Comparison of ENCODE assay signal across 1 cellular context in the genomic region with DNA sequence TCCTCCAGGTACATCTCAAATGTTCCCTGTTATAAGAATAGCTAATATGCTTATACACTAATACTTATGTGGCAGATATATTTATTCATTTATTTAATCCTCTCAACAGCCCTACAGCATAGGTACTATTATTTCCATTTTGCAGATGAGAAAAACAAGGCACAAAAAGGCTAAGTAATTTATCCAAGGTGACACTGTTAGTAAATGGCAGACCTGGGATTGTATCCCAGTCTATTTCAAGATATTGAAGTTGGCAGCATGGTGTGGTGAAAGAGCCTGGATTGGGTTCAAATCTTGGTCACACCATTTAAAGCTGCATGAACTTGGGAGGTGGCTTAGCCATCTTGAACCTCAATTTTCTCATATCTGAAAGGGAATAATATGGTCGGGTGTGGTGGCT.
TF ChIP-seq lines count a peak whose summit lies in the region.

No MANE protein-coding gene starts in this region.

TF ChIP-seq in K562, 482 proteins besides CTCF, POLR2A, EP300 and RAD21:
- no peak for TF ChIP-seq HMGN3 (IDR thresholded peaks at IDR 0.05; ENCODE audit: borderline replicate concordance, extremely low read depth, insufficient read length, low read depth, low read length)
- no peak for TF ChIP-seq ZNF134 (CRISPR knock-in tag; conservative IDR thresholded peaks at IDR 0.05)
- peak; percentile 34; the same call in 1 of the 2 replicates for TF ChIP-seq BCOR (IDR thresholded peaks at IDR 0.05)
- TF ChIP-seq RBM25 (IDR thresholded peaks at IDR 0.05; ENCODE audit: low read depth, low read length, severe bottlenecking): peak; percentile 52
- TF ChIP-seq, protein P1, sequence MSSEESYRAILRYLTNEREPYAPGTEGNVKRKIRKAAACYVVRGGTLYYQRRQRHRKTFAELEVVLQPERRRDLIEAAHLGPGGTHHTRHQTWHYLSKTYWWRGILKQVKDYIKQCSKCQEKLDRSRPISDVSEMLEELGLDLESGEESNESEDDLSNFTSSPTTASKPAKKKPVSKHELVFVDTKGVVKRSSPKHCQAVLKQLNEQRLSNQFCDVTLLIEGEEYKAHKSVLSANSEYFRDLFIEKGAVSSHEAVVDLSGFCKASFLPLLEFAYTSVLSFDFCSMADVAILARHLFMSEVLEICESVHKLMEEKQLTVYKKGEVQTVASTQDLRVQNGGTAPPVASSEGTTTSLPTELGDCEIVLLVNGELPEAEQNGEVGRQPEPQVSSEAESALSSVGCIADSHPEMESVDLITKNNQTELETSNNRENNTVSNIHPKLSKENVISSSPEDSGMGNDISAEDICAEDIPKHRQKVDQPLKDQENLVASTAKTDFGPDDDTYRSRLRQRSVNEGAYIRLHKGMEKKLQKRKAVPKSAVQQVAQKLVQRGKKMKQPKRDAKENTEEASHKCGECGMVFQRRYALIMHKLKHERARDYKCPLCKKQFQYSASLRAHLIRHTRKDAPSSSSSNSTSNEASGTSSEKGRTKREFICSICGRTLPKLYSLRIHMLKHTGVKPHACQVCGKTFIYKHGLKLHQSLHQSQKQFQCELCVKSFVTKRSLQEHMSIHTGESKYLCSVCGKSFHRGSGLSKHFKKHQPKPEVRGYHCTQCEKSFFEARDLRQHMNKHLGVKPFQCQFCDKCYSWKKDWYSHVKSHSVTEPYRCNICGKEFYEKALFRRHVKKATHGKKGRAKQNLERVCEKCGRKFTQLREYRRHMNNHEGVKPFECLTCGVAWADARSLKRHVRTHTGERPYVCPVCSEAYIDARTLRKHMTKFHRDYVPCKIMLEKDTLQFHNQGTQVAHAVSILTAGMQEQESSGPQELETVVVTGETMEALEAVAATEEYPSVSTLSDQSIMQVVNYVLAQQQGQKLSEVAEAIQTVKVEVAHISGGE (CRISPR knock-in tag; IDR thresholded peaks at IDR 0.05): no peak
- TF ChIP-seq SNRNP70 (optimal IDR thresholded peaks at IDR 0.05; ENCODE audit: low read depth, low read length): no peak
- TF ChIP-seq, protein P2, sequence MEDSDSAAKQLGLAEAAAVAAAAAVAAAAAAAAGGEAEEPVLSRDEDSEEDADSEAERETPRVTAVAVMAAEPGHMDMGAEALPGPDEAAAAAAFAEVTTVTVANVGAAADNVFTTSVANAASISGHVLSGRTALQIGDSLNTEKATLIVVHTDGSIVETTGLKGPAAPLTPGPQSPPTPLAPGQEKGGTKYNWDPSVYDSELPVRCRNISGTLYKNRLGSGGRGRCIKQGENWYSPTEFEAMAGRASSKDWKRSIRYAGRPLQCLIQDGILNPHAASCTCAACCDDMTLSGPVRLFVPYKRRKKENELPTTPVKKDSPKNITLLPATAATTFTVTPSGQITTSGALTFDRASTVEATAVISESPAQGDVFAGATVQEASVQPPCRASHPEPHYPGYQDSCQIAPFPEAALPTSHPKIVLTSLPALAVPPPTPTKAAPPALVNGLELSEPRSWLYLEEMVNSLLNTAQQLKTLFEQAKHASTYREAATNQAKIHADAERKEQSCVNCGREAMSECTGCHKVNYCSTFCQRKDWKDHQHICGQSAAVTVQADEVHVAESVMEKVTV (CRISPR knock-in tag; IDR thresholded peaks at IDR 0.05): no peak
- TF ChIP-seq ARHGAP35 (IDR thresholded peaks at IDR 0.05; ENCODE audit: partially characterized antibody): no peak
- TF ChIP-seq, protein P3, sequence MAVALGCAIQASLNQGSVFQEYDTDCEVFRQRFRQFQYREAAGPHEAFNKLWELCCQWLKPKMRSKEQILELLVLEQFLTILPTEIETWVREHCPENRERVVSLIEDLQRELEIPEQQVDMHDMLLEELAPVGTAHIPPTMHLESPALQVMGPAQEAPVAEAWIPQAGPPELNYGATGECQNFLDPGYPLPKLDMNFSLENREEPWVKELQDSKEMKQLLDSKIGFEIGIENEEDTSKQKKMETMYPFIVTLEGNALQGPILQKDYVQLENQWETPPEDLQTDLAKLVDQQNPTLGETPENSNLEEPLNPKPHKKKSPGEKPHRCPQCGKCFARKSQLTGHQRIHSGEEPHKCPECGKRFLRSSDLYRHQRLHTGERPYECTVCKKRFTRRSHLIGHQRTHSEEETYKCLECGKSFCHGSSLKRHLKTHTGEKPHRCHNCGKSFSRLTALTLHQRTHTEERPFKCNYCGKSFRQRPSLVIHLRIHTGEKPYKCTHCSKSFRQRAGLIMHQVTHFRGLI (CRISPR knock-in tag; IDR thresholded peaks at IDR 0.05): no peak
- TF ChIP-seq, protein P4, sequence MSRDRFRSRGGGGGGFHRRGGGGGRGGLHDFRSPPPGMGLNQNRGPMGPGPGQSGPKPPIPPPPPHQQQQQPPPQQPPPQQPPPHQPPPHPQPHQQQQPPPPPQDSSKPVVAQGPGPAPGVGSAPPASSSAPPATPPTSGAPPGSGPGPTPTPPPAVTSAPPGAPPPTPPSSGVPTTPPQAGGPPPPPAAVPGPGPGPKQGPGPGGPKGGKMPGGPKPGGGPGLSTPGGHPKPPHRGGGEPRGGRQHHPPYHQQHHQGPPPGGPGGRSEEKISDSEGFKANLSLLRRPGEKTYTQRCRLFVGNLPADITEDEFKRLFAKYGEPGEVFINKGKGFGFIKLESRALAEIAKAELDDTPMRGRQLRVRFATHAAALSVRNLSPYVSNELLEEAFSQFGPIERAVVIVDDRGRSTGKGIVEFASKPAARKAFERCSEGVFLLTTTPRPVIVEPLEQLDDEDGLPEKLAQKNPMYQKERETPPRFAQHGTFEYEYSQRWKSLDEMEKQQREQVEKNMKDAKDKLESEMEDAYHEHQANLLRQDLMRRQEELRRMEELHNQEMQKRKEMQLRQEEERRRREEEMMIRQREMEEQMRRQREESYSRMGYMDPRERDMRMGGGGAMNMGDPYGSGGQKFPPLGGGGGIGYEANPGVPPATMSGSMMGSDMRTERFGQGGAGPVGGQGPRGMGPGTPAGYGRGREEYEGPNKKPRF (IDR thresholded peaks at IDR 0.05; ENCODE audit: low read depth, low read length): no peak
- TF ChIP-seq, protein P5, sequence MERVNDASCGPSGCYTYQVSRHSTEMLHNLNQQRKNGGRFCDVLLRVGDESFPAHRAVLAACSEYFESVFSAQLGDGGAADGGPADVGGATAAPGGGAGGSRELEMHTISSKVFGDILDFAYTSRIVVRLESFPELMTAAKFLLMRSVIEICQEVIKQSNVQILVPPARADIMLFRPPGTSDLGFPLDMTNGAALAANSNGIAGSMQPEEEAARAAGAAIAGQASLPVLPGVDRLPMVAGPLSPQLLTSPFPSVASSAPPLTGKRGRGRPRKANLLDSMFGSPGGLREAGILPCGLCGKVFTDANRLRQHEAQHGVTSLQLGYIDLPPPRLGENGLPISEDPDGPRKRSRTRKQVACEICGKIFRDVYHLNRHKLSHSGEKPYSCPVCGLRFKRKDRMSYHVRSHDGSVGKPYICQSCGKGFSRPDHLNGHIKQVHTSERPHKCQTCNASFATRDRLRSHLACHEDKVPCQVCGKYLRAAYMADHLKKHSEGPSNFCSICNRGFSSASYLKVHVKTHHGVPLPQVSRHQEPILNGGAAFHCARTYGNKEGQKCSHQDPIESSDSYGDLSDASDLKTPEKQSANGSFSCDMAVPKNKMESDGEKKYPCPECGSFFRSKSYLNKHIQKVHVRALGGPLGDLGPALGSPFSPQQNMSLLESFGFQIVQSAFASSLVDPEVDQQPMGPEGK (CRISPR knock-in tag; IDR thresholded peaks at IDR 0.05; ENCODE audit: borderline replicate concordance): no peak
- TF ChIP-seq, protein P6, sequence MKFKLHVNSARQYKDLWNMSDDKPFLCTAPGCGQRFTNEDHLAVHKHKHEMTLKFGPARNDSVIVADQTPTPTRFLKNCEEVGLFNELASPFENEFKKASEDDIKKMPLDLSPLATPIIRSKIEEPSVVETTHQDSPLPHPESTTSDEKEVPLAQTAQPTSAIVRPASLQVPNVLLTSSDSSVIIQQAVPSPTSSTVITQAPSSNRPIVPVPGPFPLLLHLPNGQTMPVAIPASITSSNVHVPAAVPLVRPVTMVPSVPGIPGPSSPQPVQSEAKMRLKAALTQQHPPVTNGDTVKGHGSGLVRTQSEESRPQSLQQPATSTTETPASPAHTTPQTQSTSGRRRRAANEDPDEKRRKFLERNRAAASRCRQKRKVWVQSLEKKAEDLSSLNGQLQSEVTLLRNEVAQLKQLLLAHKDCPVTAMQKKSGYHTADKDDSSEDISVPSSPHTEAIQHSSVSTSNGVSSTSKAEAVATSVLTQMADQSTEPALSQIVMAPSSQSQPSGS (CRISPR knock-in tag; IDR thresholded peaks at IDR 0.05): no peak
